In the genomic region with DNA sequence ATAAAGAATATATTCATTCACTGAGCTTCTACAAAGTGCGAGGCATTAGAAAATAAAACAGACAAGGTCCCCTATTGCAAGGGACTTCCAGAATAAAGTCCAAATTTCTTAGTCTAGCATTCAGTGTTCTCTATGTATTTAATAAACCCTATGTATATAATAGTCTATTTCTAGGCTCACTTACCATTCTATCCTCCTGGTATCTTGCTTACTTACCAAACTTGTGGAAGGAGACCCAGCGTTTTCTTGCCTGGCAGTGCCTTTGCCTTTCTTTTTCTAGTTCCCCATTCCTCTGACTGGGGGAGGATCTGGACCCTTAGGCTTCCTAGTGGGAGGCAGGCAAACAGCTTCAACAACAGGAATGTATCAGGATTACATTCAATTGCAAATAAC, we compare ENCODE assay signal across 1 cellular context.
TF ChIP-seq lines count a peak whose summit lies in the region.

No MANE protein-coding gene starts in this region.

TF ChIP-seq in SK-N-SH treated with all-trans-retinoic acid at 6 μM for 48 hours, 23 proteins besides CTCF, POLR2A, EP300 and RAD21 (continued from another document):
- TF ChIP-seq, protein P1, sequence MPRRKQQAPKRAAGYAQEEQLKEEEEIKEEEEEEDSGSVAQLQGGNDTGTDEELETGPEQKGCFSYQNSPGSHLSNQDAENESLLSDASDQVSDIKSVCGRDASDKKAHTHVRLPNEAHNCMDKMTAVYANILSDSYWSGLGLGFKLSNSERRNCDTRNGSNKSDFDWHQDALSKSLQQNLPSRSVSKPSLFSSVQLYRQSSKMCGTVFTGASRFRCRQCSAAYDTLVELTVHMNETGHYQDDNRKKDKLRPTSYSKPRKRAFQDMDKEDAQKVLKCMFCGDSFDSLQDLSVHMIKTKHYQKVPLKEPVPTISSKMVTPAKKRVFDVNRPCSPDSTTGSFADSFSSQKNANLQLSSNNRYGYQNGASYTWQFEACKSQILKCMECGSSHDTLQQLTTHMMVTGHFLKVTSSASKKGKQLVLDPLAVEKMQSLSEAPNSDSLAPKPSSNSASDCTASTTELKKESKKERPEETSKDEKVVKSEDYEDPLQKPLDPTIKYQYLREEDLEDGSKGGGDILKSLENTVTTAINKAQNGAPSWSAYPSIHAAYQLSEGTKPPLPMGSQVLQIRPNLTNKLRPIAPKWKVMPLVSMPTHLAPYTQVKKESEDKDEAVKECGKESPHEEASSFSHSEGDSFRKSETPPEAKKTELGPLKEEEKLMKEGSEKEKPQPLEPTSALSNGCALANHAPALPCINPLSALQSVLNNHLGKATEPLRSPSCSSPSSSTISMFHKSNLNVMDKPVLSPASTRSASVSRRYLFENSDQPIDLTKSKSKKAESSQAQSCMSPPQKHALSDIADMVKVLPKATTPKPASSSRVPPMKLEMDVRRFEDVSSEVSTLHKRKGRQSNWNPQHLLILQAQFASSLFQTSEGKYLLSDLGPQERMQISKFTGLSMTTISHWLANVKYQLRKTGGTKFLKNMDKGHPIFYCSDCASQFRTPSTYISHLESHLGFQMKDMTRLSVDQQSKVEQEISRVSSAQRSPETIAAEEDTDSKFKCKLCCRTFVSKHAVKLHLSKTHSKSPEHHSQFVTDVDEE (CRISPR knock-in tag; IDR thresholded peaks at IDR 0.05) = no peak
- TF ChIP-seq, protein P2, sequence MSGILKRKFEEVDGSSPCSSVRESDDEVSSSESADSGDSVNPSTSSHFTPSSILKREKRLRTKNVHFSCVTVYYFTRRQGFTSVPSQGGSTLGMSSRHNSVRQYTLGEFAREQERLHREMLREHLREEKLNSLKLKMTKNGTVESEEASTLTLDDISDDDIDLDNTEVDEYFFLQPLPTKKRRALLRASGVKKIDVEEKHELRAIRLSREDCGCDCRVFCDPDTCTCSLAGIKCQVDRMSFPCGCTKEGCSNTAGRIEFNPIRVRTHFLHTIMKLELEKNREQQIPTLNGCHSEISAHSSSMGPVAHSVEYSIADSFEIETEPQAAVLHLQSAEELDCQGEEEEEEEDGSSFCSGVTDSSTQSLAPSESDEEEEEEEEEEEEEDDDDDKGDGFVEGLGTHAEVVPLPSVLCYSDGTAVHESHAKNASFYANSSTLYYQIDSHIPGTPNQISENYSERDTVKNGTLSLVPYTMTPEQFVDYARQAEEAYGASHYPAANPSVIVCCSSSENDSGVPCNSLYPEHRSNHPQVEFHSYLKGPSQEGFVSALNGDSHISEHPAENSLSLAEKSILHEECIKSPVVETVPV (CRISPR knock-in tag; IDR thresholded peaks at IDR 0.05) = no peak
- TF ChIP-seq BACH2 (CRISPR knock-in tag; IDR thresholded peaks at IDR 0.05; ENCODE audit: borderline replicate concordance) = no peak
- TF ChIP-seq ESRRG (CRISPR knock-in tag; IDR thresholded peaks at IDR 0.05) = no peak
- no peak for TF ChIP-seq ZNF8 (CRISPR knock-in tag; IDR thresholded peaks at IDR 0.05)
- TF ChIP-seq ARNTL (CRISPR knock-in tag; IDR thresholded peaks at IDR 0.05; ENCODE audit: borderline replicate concordance, low read depth) = no peak
- no peak for TF ChIP-seq ZC3H10 (CRISPR knock-in tag; IDR thresholded peaks at IDR 0.05)
- no peak for TF ChIP-seq RARB (CRISPR knock-in tag; IDR thresholded peaks at IDR 0.05)
- TF ChIP-seq GLIS3 (CRISPR knock-in tag; IDR thresholded peaks at IDR 0.05) = no peak
- no peak for TF ChIP-seq PPARA (CRISPR knock-in tag; IDR thresholded peaks at IDR 0.05; ENCODE audit: borderline replicate concordance)
